Comparison of ENCODE assay signal across 10 cellular contexts in the genomic region with DNA sequence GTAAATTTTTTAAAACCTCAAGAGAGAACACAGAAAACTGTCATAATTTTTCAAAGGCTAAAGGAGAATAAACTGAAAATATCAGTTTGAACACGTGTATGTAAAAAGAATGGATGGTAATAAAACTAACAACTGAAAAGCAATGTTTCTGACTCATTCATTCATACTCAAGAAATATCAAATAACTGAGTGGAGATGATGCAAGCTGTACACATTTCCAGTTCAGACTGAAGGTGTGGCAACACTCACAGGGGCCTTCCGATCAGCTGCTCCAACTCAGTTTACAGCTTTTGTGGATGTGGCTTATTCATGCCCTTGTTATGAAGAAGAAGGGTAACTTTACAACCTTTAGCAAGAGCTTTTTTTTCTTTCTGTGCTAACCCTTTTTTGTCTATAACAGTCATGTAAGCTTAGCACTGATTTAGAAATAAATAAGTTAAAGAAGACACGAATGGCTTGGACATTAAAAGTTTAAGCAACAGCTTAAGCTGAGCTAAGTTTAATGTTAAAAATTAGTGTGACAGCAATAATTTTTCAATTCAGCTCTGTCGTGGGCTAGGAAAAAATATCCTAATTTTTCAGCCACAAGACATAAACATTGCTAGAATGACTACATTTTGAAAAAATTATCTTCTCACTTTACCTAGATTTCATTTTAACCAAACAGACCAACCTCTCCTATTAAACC.
DNase-seq lines count a peak whose midpoint lies in the region; ATAC-seq and TF ChIP-seq lines count a peak whose summit lies in the region.
"Had no signal": no experiment of that assay in that cellular context is flagged by ENCODE, and none has a peak within 500 bp of the region (broad histone marks: within the 10 kb centered on the region; RNA-seq: fewer than 3 reads in every experiment).

No MANE protein-coding gene starts in this region.

- H3K36me3 Mint-ChIP-seq in activated naive CD8-positive, alpha-beta T cell = peaks cover 2% of the 10 kb centered on the region
- H3K36me3 Mint-ChIP-seq in mesothelial cell of epicardium = peaks cover 3% of the 10 kb centered on the region
- H3K36me3 Mint-ChIP-seq: memory B cell had no signal

- no peaks in the 10 kb centered on the region for H3K36me3 ChIP-seq in PC-9 (ENCODE audit: low read depth)

- no peaks in the 10 kb centered on the region for H3K27me3 ChIP-seq in PC-9 (ENCODE audit: insufficient read depth, low read depth)

- DNase-seq in GM04503 (ENCODE audit: low read depth) (peak; percentile 80), PC-9 (peak; percentile 39 to 91), mesothelial cell of epicardium (ENCODE audit: low spot score in 2 of 2, unreplicated experiment in 2 of 2) (no peak), globus pallidus (ENCODE audit: low spot score) (no peak), HUDEP-2 (lab: John Stamatoyannopoulos, UW; ENCODE audit: unreplicated experiment in 76 of 76) (no peak)

- CTCF ChIA-PET in PC-9 (lab: Charles Lee) = interaction anchor here (0.6 to 1.2 kb wide), 2 partner anchors 19 to 126 kb away, joined by 3 read pairs; no protein-coding TSS in a partner anchor

- peaks cover 51% of the 10 kb centered on the region for H3K4me1 ChIP-seq in PC-9 (replicated peaks; ENCODE audit: insufficient read depth)

- peak overlapping the region; percentile 90 for H3K4me3 Mint-ChIP-seq in activated naive CD8-positive, alpha-beta T cell
- H3K4me3 Mint-ChIP-seq in mesothelial cell of epicardium = peak overlapping the region; percentile 96
- H3K4me3 Mint-ChIP-seq: memory B cell had no signal

- no peak for TF ChIP-seq POLR2A in GM18505 (IDR thresholded peaks at IDR 0.05; ENCODE audit: borderline replicate concordance, extremely low read depth, insufficient read depth, insufficient read length)

- no peaks in the 10 kb centered on the region for H3K9me3 Mint-ChIP-seq in activated naive CD8-positive, alpha-beta T cell (ENCODE audit: low read depth)
- H3K9me3 Mint-ChIP-seq in mesothelial cell of epicardium = no peaks in the 10 kb centered on the region
- H3K9me3 Mint-ChIP-seq: memory B cell had no signal

- peaks cover 38% of the 10 kb centered on the region for H3K79me2 ChIP-seq in PC-9 (ENCODE audit: low read depth)

- H3K4me3 ChIP-seq in PC-9 = peak overlapping the region; percentile 97; the same call in 1 of the 2 replicates
- H3K4me3 ChIP-seq: K562 had no signal

- intact Hi-C loops in PC-9 (cut with micrococcal nuclease; ENCODE audit: unreplicated experiment) = no loop called here

- POLR2A ChIA-PET in PC-9 (lab: Charles Lee; ENCODE audit: unreplicated experiment) = interaction anchor here (0.5 to 0.7 kb wide), 3 partner anchors 8 to 1300 kb away, joined by 3 to 4 read pairs (median 4); no protein-coding TSS in a partner anchor

- H3K4me1 Mint-ChIP-seq in activated naive CD8-positive, alpha-beta T cell (ENCODE audit: low read depth) = peaks cover 68% of the 10 kb centered on the region
- peaks cover 50% of the 10 kb centered on the region for H3K4me1 Mint-ChIP-seq in mesothelial cell of epicardium

- H2AFZ ChIP-seq in PC-9 = no peak overlapping the region

- no peaks in the 10 kb centered on the region for H3K27me3 Mint-ChIP-seq in activated naive CD8-positive, alpha-beta T cell
- H3K27me3 Mint-ChIP-seq in mesothelial cell of epicardium (ENCODE audit: low read depth) = no peaks in the 10 kb centered on the region

- ATAC-seq in GM18505 (IDR thresholded peaks at IDR 0.05; ENCODE audit: unreplicated experiment) (no peak), GM19023 (IDR thresholded peaks at IDR 0.05; ENCODE audit: unreplicated experiment) (no peak)
- ATAC-seq: K562 had no signal

- H3K9me3 ChIP-seq in PC-9 (ENCODE audit: insufficient read depth, low read depth) = no peaks in the 10 kb centered on the region

- peak overlapping the region; percentile 74 for H3K4me2 ChIP-seq in PC-9

- H4K20me1 ChIP-seq in PC-9 (ENCODE audit: insufficient read depth) = no peaks in the 10 kb centered on the region

- BruUV-seq in PC-9 (replicated peaks; lab: Mats Ljungman, UMichigan) = no TSS peak

- H3F3A ChIP-seq in PC-9 (ENCODE audit: insufficient read depth, low read depth) = peaks cover 12% of the 10 kb centered on the region

- H3K9me2 ChIP-seq in PC-9 (ENCODE audit: insufficient read depth) = no peaks in the 10 kb centered on the region

- H3K27ac Mint-ChIP-seq in activated naive CD8-positive, alpha-beta T cell = peak overlapping the region; percentile 98
- H3K27ac Mint-ChIP-seq in mesothelial cell of epicardium = peak overlapping the region; percentile 59
- H3K27ac Mint-ChIP-seq: memory B cell had no signal

- H3K27ac ChIP-seq in PC-9 = peak overlapping the region; percentile 74

- no peak for TF ChIP-seq CTCF in PC-9 (conservative IDR thresholded peaks at IDR 0.05)
- no peak for TF ChIP-seq CTCF in mesothelial cell of epicardium (IDR thresholded peaks at IDR 0.05; ENCODE audit: unreplicated experiment)

Comparison
In these comparisons a context has a peak if more than half of its experiments do, and no peak if none do; other contexts are left out.
1. DNase-seq: peak in GM04503 (single experiment) and PC-9 (2 of 2); none in mesothelial cell of epicardium (0 of 2), globus pallidus (single experiment) and HUDEP-2 (0 of 76).